In genomic region chr15:90101969-90102890, GRCh38 we compare ENCODE assay signal across 8 cellular contexts. TPM values are rescaled to one million over a fixed set of nuclear protein-coding genes. Genes with fewer than 3 reads are reported as not detected.
DNase-seq lines count a peak whose midpoint lies in the region; ATAC-seq and TF ChIP-seq lines count a peak whose summit lies in the region.

IDH2 (minus strand) TSS chr15:90102468; CDS start chr15:90102390, 78 bp downstream.

- H3K9me2 ChIP-seq in OCI-LY7 (ENCODE audit: insufficient read depth, low read length) = no peaks in the 10 kb centered on the region

- intact Hi-C loops in OCI-LY7 (cut with micrococcal nuclease; ENCODE audit: unreplicated experiment) = loop anchor here (5.0 kb wide), 2 partner anchors 90 to 130 kb away; partner anchors contain the start of genes CIB1 and GDPGP1

- no peaks in the 10 kb centered on the region for H3K36me3 ChIP-seq in OCI-LY7 (ENCODE audit: insufficient read depth, low read length)

- CTCF ChIA-PET in OCI-LY7 (lab: Charles Lee; ENCODE audit: unreplicated experiment) = interaction anchor here (1.1 kb wide), 1 partner anchor 55 kb away, joined by 3 read pairs; no protein-coding TSS in a partner anchor

- no peak for TF ChIP-seq CTCF in OCI-LY7 (conservative IDR thresholded peaks at IDR 0.05; ENCODE audit: low read length)

- H3K79me2 ChIP-seq in OCI-LY7 (ENCODE audit: insufficient read depth, low read depth, low read length) = peaks cover 31% of the 10 kb centered on the region

- ATAC-seq in GM19438 (IDR thresholded peaks at IDR 0.05; ENCODE audit: low read depth, unreplicated experiment) = peak; percentile 54
- ATAC-seq in HG03571 (IDR thresholded peaks at IDR 0.05; ENCODE audit: unreplicated experiment) = peak; percentile 52

- peak within 1 kb of the TSS; percentile 78 for H2AFZ ChIP-seq in OCI-LY7 (ENCODE audit: low read length)

- DNase-seq in COR-L47 (lab: John Stamatoyannopoulos, UW) = peak; percentile 70
- peak; percentile 84 for DNase-seq in OCI-LY7 (ENCODE audit: low spot score)
- peak; percentile 77 for DNase-seq in activated T-cell treated with anti-CD3 and anti-CD28 coated beads for 48 hours (ENCODE audit: low read depth)
- DNase-seq in epithelial cell of prostate (ENCODE audit: low read depth, low spot score) = no peak
- DNase-seq in stimulated activated CD8-positive, alpha-beta memory T cell treated with anti-CD3 and anti-CD28 coated beads, Interleukin-4, amount 100 ng/mL, for 24 hours (ENCODE audit: low read depth) = peak; percentile 66

- POLR2A ChIA-PET in OCI-LY7 (lab: Charles Lee) = interaction anchor here (0.6 to 1.1 kb wide), 8 partner anchors 9 to 757 kb away, joined by 3 to 7 read pairs (median 4); partner anchors contain the start of genes CIB1 and GDPGP1

- BruUV-seq in OCI-LY7 (replicated peaks; lab: Mats Ljungman, UMichigan) = no TSS peak

- H3K4me2 ChIP-seq in OCI-LY7 (ENCODE audit: low read length) = peak within 1 kb of the TSS; percentile 95

- H3K4me1 ChIP-seq in OCI-LY7 (ENCODE audit: insufficient read depth, low read length, poor library complexity, severe bottlenecking) (peaks cover 56% of the 10 kb centered on the region), mononuclear cell (ENCODE audit: insufficient read depth, low read length) (peaks cover 50% of the 10 kb centered on the region)

- H3K4me3 ChIP-seq in OCI-LY7 (ENCODE audit: low read depth, low read length, poor library complexity, severe bottlenecking) (peak within 1 kb of the TSS; percentile 89), mononuclear cell (ENCODE audit: low read length) (peak within 1 kb of the TSS; percentile 78)

- no peaks in the 10 kb centered on the region for H3K27me3 ChIP-seq in mononuclear cell (ENCODE audit: insufficient read depth, low read length)

- no peaks in the 10 kb centered on the region for H4K20me1 ChIP-seq in OCI-LY7 (ENCODE audit: insufficient read depth, low read length)

- H3K27ac ChIP-seq in OCI-LY7 (ENCODE audit: low read depth, low read length, poor library complexity, severe bottlenecking) (peak within 1 kb of the TSS; percentile 99), epithelial cell of prostate (peak within 1 kb of the TSS; percentile 18)

- H3K9me3 ChIP-seq in OCI-LY7 (ENCODE audit: low read length) = no peaks in the 10 kb centered on the region
- no peaks in the 10 kb centered on the region for H3K9me3 ChIP-seq in mononuclear cell (ENCODE audit: low read depth, low read length)

RNA-seq across cellular contexts. Expression of gene IDH2, which starts in this region (rescaled TPM):
- total RNA-seq in OCI-LY7 (2014; rRNA removed; shearing (Covaris generic)) = 204 and 220 TPM in 2 replicates
- total RNA-seq in OCI-LY7 (2022) (216 and 224 TPM in 2 replicates), mononuclear cell (44.6 TPM)
